Comparison of ENCODE assay signal across 1 cellular context in the genomic region with DNA sequence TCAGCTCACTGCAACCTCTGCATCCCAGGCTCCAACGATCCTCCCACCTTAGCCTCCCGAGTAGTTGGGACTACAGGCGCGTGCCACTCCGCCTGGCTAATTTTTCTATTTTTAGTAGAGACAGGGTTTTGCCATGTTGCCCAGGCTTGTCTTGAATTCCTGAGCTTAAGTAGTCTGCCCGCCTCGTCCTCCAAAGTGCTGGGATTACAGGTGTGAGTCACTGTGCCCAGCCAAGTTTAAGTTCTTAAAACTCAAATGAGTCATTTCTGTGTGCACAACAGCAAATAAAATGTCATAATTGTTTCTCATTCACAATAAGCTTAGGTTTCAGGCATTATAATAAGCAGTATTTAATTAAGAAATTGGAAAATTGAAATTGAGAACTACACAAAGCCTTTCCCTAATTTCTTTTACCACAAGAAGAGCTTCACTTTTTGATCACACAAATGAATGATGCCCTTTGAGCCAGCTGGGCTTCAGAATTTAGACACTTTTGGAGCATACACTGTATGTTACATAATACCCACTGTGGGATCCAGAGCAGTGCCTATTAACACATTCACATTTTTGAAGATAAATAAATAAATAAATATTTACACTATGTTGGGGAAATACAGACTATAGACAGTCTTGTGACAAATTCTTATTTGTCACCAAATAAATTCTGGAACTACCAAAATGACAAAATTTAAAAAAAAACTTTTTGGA.
TF ChIP-seq lines count a peak whose summit lies in the region.

No MANE protein-coding gene starts in this region.

TF ChIP-seq in K562, 482 proteins besides CTCF, POLR2A, EP300 and RAD21:
- TF ChIP-seq FOSL1 (tag; conservative IDR thresholded peaks at IDR 0.05) (0 out of 2 replicates have a peak, but pooled peaks have one; percentile 15), CCAR2 (IDR thresholded peaks at IDR 0.05; ENCODE audit: low read depth, low read length) (no peak)
- TF ChIP-seq, protein P1, sequence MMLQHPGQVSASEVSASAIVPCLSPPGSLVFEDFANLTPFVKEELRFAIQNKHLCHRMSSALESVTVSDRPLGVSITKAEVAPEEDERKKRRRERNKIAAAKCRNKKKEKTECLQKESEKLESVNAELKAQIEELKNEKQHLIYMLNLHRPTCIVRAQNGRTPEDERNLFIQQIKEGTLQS (IDR thresholded peaks at IDR 0.05), result peak; percentile 49
- TF ChIP-seq, protein P1 (CRISPR knock-in tag; conservative IDR thresholded peaks at IDR 0.05), result no peak
